Comparison of ENCODE assay signal across 1 cellular context in the genomic region with DNA sequence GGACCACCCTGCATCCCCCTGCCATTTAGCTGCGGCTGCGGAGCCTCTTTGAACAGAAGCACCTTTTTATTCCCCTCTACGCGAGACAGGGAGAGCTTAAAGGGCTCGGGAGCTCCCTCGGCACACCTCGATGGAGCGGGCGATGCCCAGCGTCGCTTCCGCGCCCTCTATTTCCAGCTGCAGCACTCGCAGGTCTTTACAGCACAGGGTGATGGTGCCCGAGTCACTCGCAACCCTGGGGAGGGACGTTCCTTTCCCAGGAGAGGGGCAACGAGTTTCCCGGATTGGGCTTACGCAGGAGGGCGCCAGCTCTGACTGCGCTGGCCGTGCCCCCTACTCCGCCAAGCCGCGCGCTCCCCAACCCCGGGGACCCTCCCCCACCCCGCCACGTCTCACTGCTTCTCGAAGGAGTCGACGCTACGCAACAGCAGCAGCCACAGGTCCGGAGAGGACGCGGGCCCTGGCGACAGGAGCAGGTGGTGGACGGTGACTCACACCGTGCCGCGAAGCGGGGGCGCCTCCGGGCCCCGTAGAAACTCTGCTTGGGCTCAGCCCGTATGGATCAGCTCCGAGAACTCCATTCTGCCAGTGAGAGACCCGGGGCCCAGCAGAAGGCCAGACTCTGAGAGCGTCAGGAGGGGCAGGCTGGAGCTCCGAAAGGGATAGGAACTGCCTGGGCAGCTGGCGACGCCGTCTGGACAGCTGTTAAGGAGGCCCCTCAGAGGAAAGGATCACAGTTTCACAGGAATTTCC.
TF ChIP-seq lines count a peak whose summit lies in the region.

No MANE protein-coding gene starts in this region.

TF ChIP-seq in HepG2, 621 proteins besides CTCF, POLR2A, EP300 and RAD21 (continued from another document and continues in another):
- TF ChIP-seq ZNF7 (CRISPR knock-in tag; IDR thresholded peaks at IDR 0.05) (no peak), ZNF317 (CRISPR knock-in tag; IDR thresholded peaks at IDR 0.05) (no peak), ZC3H4 (CRISPR knock-in tag; IDR thresholded peaks at IDR 0.05; ENCODE audit: borderline replicate concordance) (no peak), ZNF354B (CRISPR knock-in tag; IDR thresholded peaks at IDR 0.05) (no peak), CREBL2 (CRISPR knock-in tag; IDR thresholded peaks at IDR 0.05; ENCODE audit: borderline replicate concordance) (no peak), ZNF101 (CRISPR knock-in tag; IDR thresholded peaks at IDR 0.05; ENCODE audit: borderline replicate concordance, low read depth) (no peak), ZNF207 (IDR thresholded peaks at IDR 0.05; ENCODE audit: borderline replicate concordance) (no peak), DPF2 (CRISPR knock-in tag; IDR thresholded peaks at IDR 0.05; ENCODE audit: borderline replicate concordance, low read depth) (no peak), ATM (IDR thresholded peaks at IDR 0.05; ENCODE audit: borderline replicate concordance) (no peak), MBD4 (IDR thresholded peaks at IDR 0.05; ENCODE audit: borderline replicate concordance, low read length) (no peak), PHF5A (CRISPR knock-in tag; IDR thresholded peaks at IDR 0.05; ENCODE audit: low read depth, unreplicated experiment) (no peak), SALL2 (CRISPR knock-in tag; IDR thresholded peaks at IDR 0.05) (0 out of 2 replicates have a peak, but pooled peaks have one; percentile 50), RFXANK (CRISPR knock-in tag; IDR thresholded peaks at IDR 0.05) (no peak), GATAD2A (CRISPR knock-in tag; IDR thresholded peaks at IDR 0.05) (peak; percentile 34; the same call in 1 of the 2 replicates), RXRA (CRISPR knock-in tag; IDR thresholded peaks at IDR 0.05) (peak; percentile 54; the same call in 1 of the 2 replicates), NR2F2 (IDR thresholded peaks at IDR 0.05; ENCODE audit: borderline replicate concordance, low read depth) (no peak), HOXA3 (CRISPR knock-in tag; IDR thresholded peaks at IDR 0.05) (peak; percentile 51; the same call in 1 of the 2 replicates), ZNF713 (CRISPR knock-in tag; IDR thresholded peaks at IDR 0.05) (no peak), RFX1 (IDR thresholded peaks at IDR 0.05) (no peak), ZNF383 (CRISPR knock-in tag; IDR thresholded peaks at IDR 0.05; ENCODE audit: borderline replicate concordance) (no peak), TSC22D2 (CRISPR knock-in tag; IDR thresholded peaks at IDR 0.05; ENCODE audit: borderline replicate concordance) (0 out of 2 replicates have a peak, but pooled peaks have one; percentile 55), ZNF335 (CRISPR knock-in tag; IDR thresholded peaks at IDR 0.05) (no peak), CENPT (CRISPR knock-in tag; IDR thresholded peaks at IDR 0.05; ENCODE audit: low read depth) (no peak), ZNF33A (CRISPR knock-in tag; IDR thresholded peaks at IDR 0.05; ENCODE audit: borderline replicate concordance) (no peak), SNAPC2 (CRISPR knock-in tag; IDR thresholded peaks at IDR 0.05) (no peak), GMEB2 (CRISPR knock-in tag; IDR thresholded peaks at IDR 0.05; ENCODE audit: low read depth) (no peak), ARNTL (CRISPR knock-in tag; IDR thresholded peaks at IDR 0.05) (peak; percentile 44; the same call in 1 of the 2 replicates), KLF16 (CRISPR knock-in tag; IDR thresholded peaks at IDR 0.05) (0 out of 4 replicates have a peak, but pooled peaks of 1 of the 2 experiments have one; percentile 40), SOX5 (CRISPR knock-in tag; IDR thresholded peaks at IDR 0.05; ENCODE audit: borderline replicate concordance) (no peak), MTA1 (CRISPR knock-in tag; IDR thresholded peaks at IDR 0.05; ENCODE audit: borderline replicate concordance) (0 out of 2 replicates have a peak, but pooled peaks have one; percentile 37), NPAS2 (CRISPR knock-in tag; IDR thresholded peaks at IDR 0.05; ENCODE audit: borderline replicate concordance) (no peak), ZNF737 (CRISPR knock-in tag; IDR thresholded peaks at IDR 0.05; ENCODE audit: borderline replicate concordance) (no peak), ZNF263 (CRISPR knock-in tag; IDR thresholded peaks at IDR 0.05) (no peak), ZNF746 (CRISPR knock-in tag; IDR thresholded peaks at IDR 0.05) (peak; percentile 41; the same call in 1 of the 2 replicates), ZNF17 (CRISPR knock-in tag; IDR thresholded peaks at IDR 0.05) (0 out of 2 replicates have a peak, but pooled peaks have one; percentile 43), RELA (CRISPR knock-in tag; IDR thresholded peaks at IDR 0.05) (no peak), ZNF878 (CRISPR knock-in tag; IDR thresholded peaks at IDR 0.05) (no peak; the same call in 1 of the 2 replicates), TBL1XR1 (IDR thresholded peaks at IDR 0.05; ENCODE audit: borderline replicate concordance, low read length, partially characterized antibody) (no peak), LBX2 (CRISPR knock-in tag; IDR thresholded peaks at IDR 0.05; ENCODE audit: borderline replicate concordance) (no peak), HNF4G (IDR thresholded peaks at IDR 0.05; ENCODE audit: borderline replicate concordance, low read depth, low read length) (no peak), HNF4G (CRISPR knock-in tag; IDR thresholded peaks at IDR 0.05; ENCODE audit: borderline replicate concordance, low read depth) (no peak), HDAC2 (CRISPR knock-in tag; IDR thresholded peaks at IDR 0.05) (no peak), PLRG1 (conservative IDR thresholded peaks at IDR 0.05) (no peak), GATA4 (IDR thresholded peaks at IDR 0.05; ENCODE audit: borderline replicate concordance, low read depth) (no peak), ZNF12 (CRISPR knock-in tag; IDR thresholded peaks at IDR 0.05) (no peak), HNRNPH1 (optimal IDR thresholded peaks at IDR 0.05; ENCODE audit: low read depth, low read length) (no peak), MAZ (IDR thresholded peaks at IDR 0.05; ENCODE audit: borderline replicate concordance, low read depth, low read length) (no peak; the same call in 1 of the 2 replicates), MAZ (CRISPR knock-in tag; IDR thresholded peaks at IDR 0.05; ENCODE audit: low read depth) (no peak), DNMT1 (CRISPR knock-in tag; IDR thresholded peaks at IDR 0.05) (no peak), ZNF792 (CRISPR knock-in tag; IDR thresholded peaks at IDR 0.05) (0 out of 2 replicates have a peak, but pooled peaks have one; percentile 30), ZNF468 (CRISPR knock-in tag; IDR thresholded peaks at IDR 0.05) (no peak), CREB3 (CRISPR knock-in tag; IDR thresholded peaks at IDR 0.05) (no peak), ZNF337 (CRISPR knock-in tag; IDR thresholded peaks at IDR 0.05; ENCODE audit: borderline replicate concordance, low read depth) (no peak), ZNF326 (CRISPR knock-in tag; IDR thresholded peaks at IDR 0.05; ENCODE audit: borderline replicate concordance) (no peak)
- TF ChIP-seq, protein P1, sequence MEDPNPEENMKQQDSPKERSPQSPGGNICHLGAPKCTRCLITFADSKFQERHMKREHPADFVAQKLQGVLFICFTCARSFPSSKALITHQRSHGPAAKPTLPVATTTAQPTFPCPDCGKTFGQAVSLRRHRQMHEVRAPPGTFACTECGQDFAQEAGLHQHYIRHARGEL (CRISPR knock-in tag; IDR thresholded peaks at IDR 0.05) = no peak
- TF ChIP-seq, protein P2, sequence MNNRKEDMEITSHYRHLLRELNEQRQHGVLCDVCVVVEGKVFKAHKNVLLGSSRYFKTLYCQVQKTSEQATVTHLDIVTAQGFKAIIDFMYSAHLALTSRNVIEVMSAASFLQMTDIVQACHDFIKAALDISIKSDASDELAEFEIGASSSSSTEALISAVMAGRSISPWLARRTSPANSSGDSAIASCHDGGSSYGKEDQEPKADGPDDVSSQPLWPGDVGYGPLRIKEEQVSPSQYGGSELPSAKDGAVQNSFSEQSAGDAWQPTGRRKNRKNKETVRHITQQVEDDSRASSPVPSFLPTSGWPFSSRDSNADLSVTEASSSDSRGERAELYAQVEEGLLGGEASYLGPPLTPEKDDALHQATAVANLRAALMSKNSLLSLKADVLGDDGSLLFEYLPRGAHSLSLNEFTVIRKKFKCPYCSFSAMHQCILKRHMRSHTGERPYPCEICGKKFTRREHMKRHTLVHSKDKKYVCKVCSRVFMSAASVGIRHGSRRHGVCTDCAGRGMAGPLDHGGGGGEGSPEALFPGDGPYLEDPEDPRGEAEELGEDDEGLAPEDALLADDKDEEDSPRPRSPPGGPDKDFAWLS (CRISPR knock-in tag; IDR thresholded peaks at IDR 0.05; ENCODE audit: borderline replicate concordance) = no peak
- TF ChIP-seq, protein P3, sequence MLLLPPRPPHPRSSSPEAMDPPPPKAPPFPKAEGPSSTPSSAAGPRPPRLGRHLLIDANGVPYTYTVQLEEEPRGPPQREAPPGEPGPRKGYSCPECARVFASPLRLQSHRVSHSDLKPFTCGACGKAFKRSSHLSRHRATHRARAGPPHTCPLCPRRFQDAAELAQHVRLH (CRISPR knock-in tag; IDR thresholded peaks at IDR 0.05; ENCODE audit: borderline replicate concordance, low read depth) = no peak
- TF ChIP-seq, protein P4, sequence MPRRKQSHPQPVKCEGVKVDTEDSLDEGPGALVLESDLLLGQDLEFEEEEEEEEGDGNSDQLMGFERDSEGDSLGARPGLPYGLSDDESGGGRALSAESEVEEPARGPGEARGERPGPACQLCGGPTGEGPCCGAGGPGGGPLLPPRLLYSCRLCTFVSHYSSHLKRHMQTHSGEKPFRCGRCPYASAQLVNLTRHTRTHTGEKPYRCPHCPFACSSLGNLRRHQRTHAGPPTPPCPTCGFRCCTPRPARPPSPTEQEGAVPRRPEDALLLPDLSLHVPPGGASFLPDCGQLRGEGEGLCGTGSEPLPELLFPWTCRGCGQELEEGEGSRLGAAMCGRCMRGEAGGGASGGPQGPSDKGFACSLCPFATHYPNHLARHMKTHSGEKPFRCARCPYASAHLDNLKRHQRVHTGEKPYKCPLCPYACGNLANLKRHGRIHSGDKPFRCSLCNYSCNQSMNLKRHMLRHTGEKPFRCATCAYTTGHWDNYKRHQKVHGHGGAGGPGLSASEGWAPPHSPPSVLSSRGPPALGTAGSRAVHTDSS (CRISPR knock-in tag; conservative IDR thresholded peaks at IDR 0.05) = no peak
- TF ChIP-seq, protein P5, sequence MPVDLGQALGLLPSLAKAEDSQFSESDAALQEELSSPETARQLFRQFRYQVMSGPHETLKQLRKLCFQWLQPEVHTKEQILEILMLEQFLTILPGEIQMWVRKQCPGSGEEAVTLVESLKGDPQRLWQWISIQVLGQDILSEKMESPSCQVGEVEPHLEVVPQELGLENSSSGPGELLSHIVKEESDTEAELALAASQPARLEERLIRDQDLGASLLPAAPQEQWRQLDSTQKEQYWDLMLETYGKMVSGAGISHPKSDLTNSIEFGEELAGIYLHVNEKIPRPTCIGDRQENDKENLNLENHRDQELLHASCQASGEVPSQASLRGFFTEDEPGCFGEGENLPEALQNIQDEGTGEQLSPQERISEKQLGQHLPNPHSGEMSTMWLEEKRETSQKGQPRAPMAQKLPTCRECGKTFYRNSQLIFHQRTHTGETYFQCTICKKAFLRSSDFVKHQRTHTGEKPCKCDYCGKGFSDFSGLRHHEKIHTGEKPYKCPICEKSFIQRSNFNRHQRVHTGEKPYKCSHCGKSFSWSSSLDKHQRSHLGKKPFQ (CRISPR knock-in tag; IDR thresholded peaks at IDR 0.05; ENCODE audit: insufficient replicate concordance) = peak; percentile 92
